21 cellular contexts compared by ENCODE assay signal in genomic region chr11:12962306-12962705, GRCh38. TPM values are rescaled to one million over a fixed set of nuclear protein-coding genes. Genes with fewer than 3 reads are reported as not detected.
"Had no signal": no experiment of that assay in that cellular context is flagged by ENCODE, and none has a peak within 500 bp of the region (broad histone marks: within the 10 kb centered on the region; RNA-seq: fewer than 3 reads in every experiment).

No MANE protein-coding gene starts in this region.

- H3K4me3 ChIP-seq: adrenal gland had no signal

- ATAC-seq: activated CD4-positive, alpha-beta T cell treated with anti-CD3 and anti-CD28 coated beads for 36 hours had no signal

- H3K4me3 Mint-ChIP-seq: activated CD4-positive, alpha-beta memory T cell treated with anti-CD3 and anti-CD28 coated beads, Interleukin-2, amount 10 ng/mL, durations not matched to agents 7 days and 5 days; activated CD4-positive, alpha-beta T cell treated with anti-CD3 and anti-CD28 coated beads for 36 hours; activated naive CD8-positive, alpha-beta T cell treated with anti-CD3 and anti-CD28 coated beads, Interleukin-2, amount 10 ng/mL, durations not matched to agents 7 days and 5 days had no signal

- H3K36me3 Mint-ChIP-seq: activated naive CD8-positive, alpha-beta T cell treated with anti-CD3 and anti-CD28 coated beads, Interleukin-2, amount 10 ng/mL, durations not matched to agents 7 days and 5 days had no signal

- H3K4me1 ChIP-seq: adrenal gland had no signal

- H3K4me1 Mint-ChIP-seq: activated CD4-positive, alpha-beta memory T cell treated with anti-CD3 and anti-CD28 coated beads, Interleukin-2, amount 10 ng/mL, durations not matched to agents 7 days and 5 days; activated CD4-positive, alpha-beta T cell treated with anti-CD3 and anti-CD28 coated beads for 36 hours had no signal

- H3K4me2 ChIP-seq: KMS-11 had no signal

- H3K9me3 Mint-ChIP-seq: activated CD4-positive, alpha-beta memory T cell treated with anti-CD3 and anti-CD28 coated beads, Interleukin-2, amount 10 ng/mL, durations not matched to agents 7 days and 5 days; activated naive CD8-positive, alpha-beta T cell treated with anti-CD3 and anti-CD28 coated beads, Interleukin-2, amount 10 ng/mL, durations not matched to agents 7 days and 5 days had no signal

- H3K27ac ChIP-seq: adrenal gland, KMS-11, WERI-Rb-1 had no signal

- DNase-seq: activated CD4-positive, alpha-beta memory T cell treated with anti-CD3 and anti-CD28 coated beads, Interleukin-2, amount 10 ng/mL, durations not matched to agents 7 days and 5 days; activated CD4-positive, alpha-beta T cell treated with anti-CD3 and anti-CD28 coated beads for 36 hours; activated CD4-positive, alpha-beta T cell treated with anti-CD3 and anti-CD28 coated beads, Interleukin-2, amount 50 U/mL, for 1 hour; activated CD8-positive, alpha-beta memory T cell treated with anti-CD3 and anti-CD28 coated beads, Interleukin-2, amount 50 U/mL, for 4 hours; activated naive CD4-positive, alpha-beta T cell treated with anti-CD3 and anti-CD28 coated beads, Interleukin-2, amount 50 U/mL, for 16 hours; activated naive CD8-positive, alpha-beta T cell treated with anti-CD3 and anti-CD28 coated beads, Interleukin-2, amount 10 ng/mL, durations not matched to agents 7 days and 5 days; activated T-cell treated with anti-CD3 and anti-CD28 coated beads, Interleukin-2, amount 50 U/mL, for 1 hour; adrenal gland; aorta; central memory CD4-positive, alpha-beta T cell; MM.1S; NCI-H1105; NCI-H1436; NCI-H510A treated with DMSO at 0.1 percent for 48 hours; SHP77; T-helper 1 cell; WERI-Rb-1 had no signal

- H3K9me3 ChIP-seq: adrenal gland had no signal

- H3K27ac Mint-ChIP-seq: activated CD4-positive, alpha-beta memory T cell treated with anti-CD3 and anti-CD28 coated beads, Interleukin-2, amount 10 ng/mL, durations not matched to agents 7 days and 5 days; activated CD4-positive, alpha-beta T cell treated with anti-CD3 and anti-CD28 coated beads for 36 hours; activated naive CD8-positive, alpha-beta T cell treated with anti-CD3 and anti-CD28 coated beads, Interleukin-2, amount 10 ng/mL, durations not matched to agents 7 days and 5 days had no signal

- H3K9ac ChIP-seq: KMS-11 had no signal

- H3K36me3 ChIP-seq: adrenal gland, WERI-Rb-1 had no signal

RNA-seq across cellular contexts. Expression of gene RASSF10, which starts 46.8 kb away (rescaled TPM):
- total RNA-seq: activated CD4-positive, alpha-beta memory T cell treated with anti-CD3 and anti-CD28 coated beads, Interleukin-2, amount 10 ng/mL, durations not matched to agents 7 days and 5 days; activated CD4-positive, alpha-beta T cell treated with anti-CD3 and anti-CD28 coated beads for 36 hours; activated naive CD8-positive, alpha-beta T cell treated with anti-CD3 and anti-CD28 coated beads, Interleukin-2, amount 10 ng/mL, durations not matched to agents 7 days and 5 days; adrenal gland; chondrocyte; PC-3; T-helper 2 cell treated with Interferon-gamma antibody and Interleukin-4, amounts not matched to agents 100 ng/mL and 5 ng/mL, for 36 hours had no signal
